Comparison of ENCODE assay signal across 1 cellular context in the genomic region with DNA sequence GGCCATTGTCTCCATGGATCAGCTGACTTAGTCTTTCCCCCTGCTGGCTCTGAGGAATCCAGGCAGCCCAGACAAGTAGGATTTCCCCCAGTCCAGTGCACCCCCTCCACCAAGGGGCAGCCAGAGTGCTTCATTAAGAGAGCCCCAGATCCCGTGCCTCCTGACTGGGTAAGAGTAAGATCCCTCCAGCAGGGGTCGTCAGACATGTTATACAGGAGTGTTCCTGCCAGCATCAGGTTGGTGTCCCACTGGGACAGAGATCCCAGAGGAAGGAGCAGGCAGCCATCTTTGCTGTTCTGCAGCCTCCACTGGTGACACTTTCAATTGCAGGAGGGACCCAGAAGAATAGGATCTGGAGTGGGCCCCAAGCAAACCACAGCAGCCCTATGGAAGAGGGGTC.
TF ChIP-seq lines count a peak whose summit lies in the region.

No MANE protein-coding gene starts in this region.

TF ChIP-seq in GM23338, 12 proteins besides CTCF, POLR2A, EP300 and RAD21 (continued from another document):
- TF ChIP-seq, protein P1, sequence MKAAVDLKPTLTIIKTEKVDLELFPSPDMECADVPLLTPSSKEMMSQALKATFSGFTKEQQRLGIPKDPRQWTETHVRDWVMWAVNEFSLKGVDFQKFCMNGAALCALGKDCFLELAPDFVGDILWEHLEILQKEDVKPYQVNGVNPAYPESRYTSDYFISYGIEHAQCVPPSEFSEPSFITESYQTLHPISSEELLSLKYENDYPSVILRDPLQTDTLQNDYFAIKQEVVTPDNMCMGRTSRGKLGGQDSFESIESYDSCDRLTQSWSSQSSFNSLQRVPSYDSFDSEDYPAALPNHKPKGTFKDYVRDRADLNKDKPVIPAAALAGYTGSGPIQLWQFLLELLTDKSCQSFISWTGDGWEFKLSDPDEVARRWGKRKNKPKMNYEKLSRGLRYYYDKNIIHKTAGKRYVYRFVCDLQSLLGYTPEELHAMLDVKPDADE (IDR thresholded peaks at IDR 0.05): no peak
- no peak for TF ChIP-seq ZNF114 (CRISPR knock-in tag; IDR thresholded peaks at IDR 0.05)
- TF ChIP-seq, protein P2, sequence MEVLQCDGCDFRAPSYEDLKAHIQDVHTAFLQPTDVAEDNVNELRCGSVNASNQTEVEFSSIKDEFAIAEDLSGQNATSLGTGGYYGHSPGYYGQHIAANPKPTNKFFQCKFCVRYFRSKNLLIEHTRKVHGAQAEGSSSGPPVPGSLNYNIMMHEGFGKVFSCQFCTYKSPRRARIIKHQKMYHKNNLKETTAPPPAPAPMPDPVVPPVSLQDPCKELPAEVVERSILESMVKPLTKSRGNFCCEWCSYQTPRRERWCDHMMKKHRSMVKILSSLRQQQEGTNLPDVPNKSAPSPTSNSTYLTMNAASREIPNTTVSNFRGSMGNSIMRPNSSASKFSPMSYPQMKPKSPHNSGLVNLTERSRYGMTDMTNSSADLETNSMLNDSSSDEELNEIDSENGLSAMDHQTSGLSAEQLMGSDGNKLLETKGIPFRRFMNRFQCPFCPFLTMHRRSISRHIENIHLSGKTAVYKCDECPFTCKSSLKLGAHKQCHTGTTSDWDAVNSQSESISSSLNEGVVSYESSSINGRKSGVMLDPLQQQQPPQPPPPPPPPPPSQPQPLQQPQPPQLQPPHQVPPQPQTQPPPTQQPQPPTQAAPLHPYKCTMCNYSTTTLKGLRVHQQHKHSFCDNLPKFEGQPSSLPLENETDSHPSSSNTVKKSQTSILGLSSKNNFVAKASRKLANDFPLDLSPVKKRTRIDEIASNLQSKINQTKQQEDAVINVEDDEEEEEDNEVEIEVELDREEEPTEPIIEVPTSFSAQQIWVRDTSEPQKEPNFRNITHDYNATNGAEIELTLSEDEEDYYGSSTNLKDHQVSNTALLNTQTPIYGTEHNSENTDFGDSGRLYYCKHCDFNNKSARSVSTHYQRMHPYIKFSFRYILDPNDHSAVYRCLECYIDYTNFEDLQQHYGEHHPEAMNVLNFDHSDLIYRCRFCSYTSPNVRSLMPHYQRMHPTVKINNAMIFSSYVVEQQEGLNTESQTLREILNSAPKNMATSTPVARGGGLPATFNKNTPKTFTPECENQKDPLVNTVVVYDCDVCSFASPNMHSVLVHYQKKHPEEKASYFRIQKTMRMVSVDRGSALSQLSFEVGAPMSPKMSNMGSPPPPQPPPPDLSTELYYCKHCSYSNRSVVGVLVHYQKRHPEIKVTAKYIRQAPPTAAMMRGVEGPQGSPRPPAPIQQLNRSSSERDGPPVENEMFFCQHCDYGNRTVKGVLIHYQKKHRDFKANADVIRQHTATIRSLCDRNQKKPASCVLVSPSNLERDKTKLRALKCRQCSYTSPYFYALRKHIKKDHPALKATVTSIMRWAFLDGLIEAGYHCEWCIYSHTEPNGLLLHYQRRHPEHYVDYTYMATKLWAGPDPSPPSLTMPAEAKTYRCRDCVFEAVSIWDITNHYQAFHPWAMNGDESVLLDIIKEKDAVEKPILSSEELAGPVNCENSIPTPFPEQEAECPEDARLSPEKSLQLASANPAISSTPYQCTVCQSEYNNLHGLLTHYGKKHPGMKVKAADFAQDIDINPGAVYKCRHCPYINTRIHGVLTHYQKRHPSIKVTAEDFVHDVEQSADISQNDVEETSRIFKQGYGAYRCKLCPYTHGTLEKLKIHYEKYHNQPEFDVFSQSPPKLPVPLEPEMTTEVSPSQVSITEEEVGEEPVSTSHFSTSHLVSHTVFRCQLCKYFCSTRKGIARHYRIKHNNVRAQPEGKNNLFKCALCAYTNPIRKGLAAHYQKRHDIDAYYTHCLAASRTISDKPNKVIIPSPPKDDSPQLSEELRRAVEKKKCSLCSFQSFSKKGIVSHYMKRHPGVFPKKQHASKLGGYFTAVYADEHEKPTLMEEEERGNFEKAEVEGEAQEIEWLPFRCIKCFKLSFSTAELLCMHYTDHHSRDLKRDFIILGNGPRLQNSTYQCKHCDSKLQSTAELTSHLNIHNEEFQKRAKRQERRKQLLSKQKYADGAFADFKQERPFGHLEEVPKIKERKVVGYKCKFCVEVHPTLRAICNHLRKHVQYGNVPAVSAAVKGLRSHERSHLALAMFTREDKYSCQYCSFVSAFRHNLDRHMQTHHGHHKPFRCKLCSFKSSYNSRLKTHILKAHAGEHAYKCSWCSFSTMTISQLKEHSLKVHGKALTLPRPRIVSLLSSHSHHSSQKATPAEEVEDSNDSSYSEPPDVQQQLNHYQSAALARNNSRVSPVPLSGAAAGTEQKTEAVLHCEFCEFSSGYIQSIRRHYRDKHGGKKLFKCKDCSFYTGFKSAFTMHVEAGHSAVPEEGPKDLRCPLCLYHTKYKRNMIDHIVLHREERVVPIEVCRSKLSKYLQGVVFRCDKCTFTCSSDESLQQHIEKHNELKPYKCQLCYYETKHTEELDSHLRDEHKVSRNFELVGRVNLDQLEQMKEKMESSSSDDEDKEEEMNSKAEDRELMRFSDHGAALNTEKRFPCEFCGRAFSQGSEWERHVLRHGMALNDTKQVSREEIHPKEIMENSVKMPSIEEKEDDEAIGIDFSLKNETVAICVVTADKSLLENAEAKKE (CRISPR knock-in tag; IDR thresholded peaks at IDR 0.05): no peak
- TF ChIP-seq EZH2 (IDR thresholded peaks at IDR 0.05; ENCODE audit: low read depth, unreplicated experiment): no peak
- TF ChIP-seq ZNF331 (CRISPR knock-in tag; IDR thresholded peaks at IDR 0.05; ENCODE audit: low read depth): no peak
- no peak for TF ChIP-seq POLR2AphosphoS5 (IDR thresholded peaks at IDR 0.05; ENCODE audit: low read depth)
- TF ChIP-seq, protein P3, sequence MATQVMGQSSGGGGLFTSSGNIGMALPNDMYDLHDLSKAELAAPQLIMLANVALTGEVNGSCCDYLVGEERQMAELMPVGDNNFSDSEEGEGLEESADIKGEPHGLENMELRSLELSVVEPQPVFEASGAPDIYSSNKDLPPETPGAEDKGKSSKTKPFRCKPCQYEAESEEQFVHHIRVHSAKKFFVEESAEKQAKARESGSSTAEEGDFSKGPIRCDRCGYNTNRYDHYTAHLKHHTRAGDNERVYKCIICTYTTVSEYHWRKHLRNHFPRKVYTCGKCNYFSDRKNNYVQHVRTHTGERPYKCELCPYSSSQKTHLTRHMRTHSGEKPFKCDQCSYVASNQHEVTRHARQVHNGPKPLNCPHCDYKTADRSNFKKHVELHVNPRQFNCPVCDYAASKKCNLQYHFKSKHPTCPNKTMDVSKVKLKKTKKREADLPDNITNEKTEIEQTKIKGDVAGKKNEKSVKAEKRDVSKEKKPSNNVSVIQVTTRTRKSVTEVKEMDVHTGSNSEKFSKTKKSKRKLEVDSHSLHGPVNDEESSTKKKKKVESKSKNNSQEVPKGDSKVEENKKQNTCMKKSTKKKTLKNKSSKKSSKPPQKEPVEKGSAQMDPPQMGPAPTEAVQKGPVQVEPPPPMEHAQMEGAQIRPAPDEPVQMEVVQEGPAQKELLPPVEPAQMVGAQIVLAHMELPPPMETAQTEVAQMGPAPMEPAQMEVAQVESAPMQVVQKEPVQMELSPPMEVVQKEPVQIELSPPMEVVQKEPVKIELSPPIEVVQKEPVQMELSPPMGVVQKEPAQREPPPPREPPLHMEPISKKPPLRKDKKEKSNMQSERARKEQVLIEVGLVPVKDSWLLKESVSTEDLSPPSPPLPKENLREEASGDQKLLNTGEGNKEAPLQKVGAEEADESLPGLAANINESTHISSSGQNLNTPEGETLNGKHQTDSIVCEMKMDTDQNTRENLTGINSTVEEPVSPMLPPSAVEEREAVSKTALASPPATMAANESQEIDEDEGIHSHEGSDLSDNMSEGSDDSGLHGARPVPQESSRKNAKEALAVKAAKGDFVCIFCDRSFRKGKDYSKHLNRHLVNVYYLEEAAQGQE (IDR thresholded peaks at IDR 0.05; ENCODE audit: unreplicated experiment): no peak
